Comparison of ENCODE assay signal across 8 cellular contexts in the genomic region with DNA sequence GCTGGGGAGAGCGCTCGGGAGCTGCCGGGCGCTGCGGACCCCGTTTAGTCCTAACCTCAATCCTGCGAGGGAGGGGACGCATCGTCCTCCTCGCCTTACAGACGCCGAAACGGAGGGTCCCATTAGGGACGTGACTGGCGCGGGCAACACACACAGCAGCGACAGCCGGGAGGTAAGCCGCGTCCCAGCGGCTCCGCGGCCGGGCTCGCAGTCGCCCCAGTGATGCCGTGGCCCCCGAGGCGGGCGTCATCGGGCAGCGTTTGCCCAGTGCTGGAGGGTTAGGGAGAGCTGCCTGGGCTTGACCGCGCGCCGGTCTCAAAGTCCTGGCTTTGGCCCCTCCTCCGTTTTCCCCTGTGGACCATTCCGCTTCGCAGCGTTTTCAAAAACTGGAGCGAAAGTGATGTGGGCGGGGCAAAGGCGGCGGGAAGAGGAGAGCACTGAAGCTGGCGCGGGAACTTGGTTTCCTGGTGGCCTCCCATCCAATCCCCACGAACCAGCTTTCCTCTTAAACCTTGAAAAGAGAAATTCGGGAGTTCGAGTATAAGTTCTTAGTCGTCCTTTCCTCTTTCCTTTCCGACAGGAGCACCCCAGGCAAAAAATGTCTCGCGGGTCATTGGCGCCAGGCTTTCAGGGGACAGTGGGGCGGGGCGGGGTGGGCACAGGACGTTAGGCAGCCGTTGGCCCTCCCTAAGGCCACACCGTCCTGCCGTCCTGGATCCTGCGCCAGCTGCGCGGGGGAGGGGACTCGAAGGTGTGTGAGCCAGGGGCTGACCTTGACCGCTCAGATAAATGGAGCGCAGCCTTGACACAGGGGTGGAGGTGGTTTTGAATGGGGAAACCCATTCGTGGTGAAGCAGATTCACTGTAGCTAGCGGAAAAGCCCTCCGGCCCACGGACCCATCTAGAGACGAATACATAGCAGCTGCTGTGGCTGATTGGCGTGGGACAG. TPM values are rescaled to one million over a fixed set of nuclear protein-coding genes. Genes with fewer than 3 reads are reported as not detected.
A peak's percentile ranks its signal among the peaks of the same experiment; 100 is the strongest.
DNase-seq lines count a peak whose midpoint lies in the region; ATAC-seq and TF ChIP-seq lines count a peak whose summit lies in the region.

No MANE protein-coding gene starts in this region.

- peaks cover 0 to 8% (median 0%) of the 10 kb centered on the region in 3 donors for H3K36me3 Mint-ChIP-seq in CD8-positive, alpha-beta memory T cell
- peaks cover 48% of the 10 kb centered on the region for H3K36me3 Mint-ChIP-seq in activated CD4-positive, alpha-beta T cell treated with anti-CD3 and anti-CD28 coated beads, Interleukin-2, amount 10 ng/mL, durations not matched to agents 7 days and 5 days (ENCODE audit: low read depth)

- ATAC-seq in GM19395 (IDR thresholded peaks at IDR 0.05; ENCODE audit: unreplicated experiment) (peak; percentile 73), HG03469 (IDR thresholded peaks at IDR 0.05; ENCODE audit: unreplicated experiment) (peak; percentile 33), lung (ENCODE audit: insufficient read depth, low FRiP score) (peak; percentile 93)

- peaks cover 30 to 48% of the 10 kb centered on the region in 2 donors for H3K27me3 Mint-ChIP-seq in CD8-positive, alpha-beta memory T cell
- H3K27me3 Mint-ChIP-seq in activated CD4-positive, alpha-beta T cell treated with anti-CD3 and anti-CD28 coated beads, Interleukin-2, amount 10 ng/mL, durations not matched to agents 7 days and 5 days = no peaks in the 10 kb centered on the region

- H3K4me3 ChIP-seq in CD8-positive, alpha-beta memory T cell (ENCODE audit: low read length) = peak overlapping the region; percentile 68
- H3K4me3 ChIP-seq in effector memory CD4-positive, alpha-beta T cell (ENCODE audit: insufficient read depth, low read depth, low read length, poor library complexity, severe bottlenecking) = peak overlapping the region; percentile 82
- peak overlapping the region; percentile 63 for H3K4me3 ChIP-seq in lung

- WGBS in lung, 2 donors = 1 to 2% methylated on average over 62 to 72 of the region's 72 CpGs

- peaks cover 4% of the 10 kb centered on the region for H3K4me1 ChIP-seq in CD8-positive, alpha-beta memory T cell (ENCODE audit: insufficient read depth, low read length)
- peaks cover 10% of the 10 kb centered on the region for H3K4me1 ChIP-seq in effector memory CD4-positive, alpha-beta T cell (ENCODE audit: control insufficient read depth, insufficient read depth, low read length, poor library complexity, severe bottlenecking)
- peaks cover 0 to 3% of the 10 kb centered on the region in 2 donors for H3K4me1 ChIP-seq in lung (ENCODE audit: control insufficient read depth in 2 of 2, insufficient read depth in 2 of 2, low read length in 2 of 2)

- CTCF ChIA-PET in CD8-positive, alpha-beta memory T cell (lab: Charles Lee) = interaction anchor here (1.0 kb wide), 1 partner anchor 42 kb away, joined by 3 read pairs; no protein-coding TSS in a partner anchor
- CTCF ChIA-PET in activated CD4-positive, alpha-beta T cell treated with anti-CD3 and anti-CD28 coated beads, Interleukin-2, amount 10 ng/mL, durations not matched to agents 7 days and 5 days (lab: Charles Lee) = interaction anchor here (0.7 to 2.6 kb wide), 15 partner anchors 8 to 183 kb away, joined by 3 to 10 read pairs (median 4); a partner anchor contains a TSS

- peak overlapping the region; percentile 71 for H3K27ac ChIP-seq in CD8-positive, alpha-beta memory T cell (ENCODE audit: low read depth, low read length)
- no peak overlapping the region for H3K27ac ChIP-seq in effector memory CD4-positive, alpha-beta T cell (ENCODE audit: insufficient read depth, low read length, poor library complexity, severe bottlenecking)
- no peak overlapping the region for H3K27ac ChIP-seq in lung (ENCODE audit: low read depth in 1 of 2, low read length in 1 of 2)

- peaks cover 6% of the 10 kb centered on the region for H3K27me3 ChIP-seq in CD8-positive, alpha-beta memory T cell (ENCODE audit: insufficient read depth, low read length, poor library complexity, severe bottlenecking)
- no peaks in the 10 kb centered on the region for H3K27me3 ChIP-seq in effector memory CD4-positive, alpha-beta T cell (replicated peaks; ENCODE audit: control insufficient read depth, insufficient read depth, low read length, poor library complexity, severe bottlenecking)
- no peaks in the 10 kb centered on the region for H3K27me3 ChIP-seq in lung (ENCODE audit: control insufficient read depth, insufficient read depth)

- no peaks in the 10 kb centered on the region for H3K36me3 ChIP-seq in CD8-positive, alpha-beta memory T cell (ENCODE audit: insufficient read depth, low read length)
- no peaks in the 10 kb centered on the region for H3K36me3 ChIP-seq in effector memory CD4-positive, alpha-beta T cell (ENCODE audit: control insufficient read depth, insufficient read depth, low read length)
- H3K36me3 ChIP-seq in lung (ENCODE audit: control insufficient read depth in 2 of 2, insufficient read depth in 2 of 2, low read length in 2 of 2) = no peaks in the 10 kb centered on the region

- peak overlapping the region in 3 of 8 donors; percentile 40 to 79 (median 76) for H3K27ac Mint-ChIP-seq in CD8-positive, alpha-beta memory T cell
- H3K27ac Mint-ChIP-seq in activated CD4-positive, alpha-beta T cell treated with anti-CD3 and anti-CD28 coated beads, Interleukin-2, amount 10 ng/mL, durations not matched to agents 7 days and 5 days = peak overlapping the region; percentile 95

- H3K9me3 Mint-ChIP-seq in CD8-positive, alpha-beta memory T cell = peaks cover 0 to 8% (median 6%) of the 10 kb centered on the region in 5 donors
- H3K9me3 Mint-ChIP-seq in activated CD4-positive, alpha-beta T cell treated with anti-CD3 and anti-CD28 coated beads, Interleukin-2, amount 10 ng/mL, durations not matched to agents 7 days and 5 days = peaks cover 9% of the 10 kb centered on the region

- H3K9me3 ChIP-seq in CD8-positive, alpha-beta memory T cell (ENCODE audit: low read length) = no peaks in the 10 kb centered on the region
- H3K9me3 ChIP-seq in effector memory CD4-positive, alpha-beta T cell (ENCODE audit: control insufficient read depth, low read length) = no peaks in the 10 kb centered on the region
- H3K9me3 ChIP-seq in lung (ENCODE audit: control insufficient read depth in 2 of 2, insufficient read depth in 1 of 2, low read length in 1 of 2) = peaks cover 0 to 2% of the 10 kb centered on the region in 2 donors

- POLR2A ChIA-PET in CD8-positive, alpha-beta memory T cell (lab: Charles Lee) = interaction anchor here (1.2 kb wide), 1 partner anchor 12 kb away, joined by 3 read pairs; no protein-coding TSS in a partner anchor
- POLR2A ChIA-PET in activated CD4-positive, alpha-beta T cell treated with anti-CD3 and anti-CD28 coated beads, Interleukin-2, amount 10 ng/mL, durations not matched to agents 7 days and 5 days (lab: Charles Lee) = interaction anchor here (0.8 kb wide), 1 partner anchor 24 kb away, joined by 3 read pairs; no protein-coding TSS in a partner anchor

- no peak for TF ChIP-seq CTCF in lung (IDR thresholded peaks at IDR 0.05; ENCODE audit: control extremely low read depth, extremely low read depth)

- peak; percentile 19 to 58 (median 28) for DNase-seq in CD8-positive, alpha-beta memory T cell
- DNase-seq in NCI-H510A treated with DMSO at 0.1 percent for 48 hours (lab: John Stamatoyannopoulos, UW) (peak; percentile 95), lung (ENCODE audit: low spot score) (peak; percentile 82)
- peak; percentile 85 for DNase-seq in activated CD4-positive, alpha-beta T cell treated with anti-CD3 and anti-CD28 coated beads, Interleukin-2, amount 10 ng/mL, durations not matched to agents 7 days and 5 days
- DNase-seq in effector memory CD4-positive, alpha-beta T cell = peak in 2 of 3 donors; percentile 16 to 25
- DNase-seq in stimulated activated CD4-positive, alpha-beta T cell treated with anti-CD3 and anti-CD28 coated beads, TNF-alpha, amount 100 ng/mL, for 48 hours (ENCODE audit: low read depth in 3 of 3) = peak; percentile 46 to 68 (median 51)

- H3K4me3 Mint-ChIP-seq in CD8-positive, alpha-beta memory T cell = peak overlapping the region; percentile 86 to 95 (median 89)
- H3K4me3 Mint-ChIP-seq in activated CD4-positive, alpha-beta T cell treated with anti-CD3 and anti-CD28 coated beads, Interleukin-2, amount 10 ng/mL, durations not matched to agents 7 days and 5 days = peak overlapping the region; percentile 97

- H3K4me1 Mint-ChIP-seq in CD8-positive, alpha-beta memory T cell = peaks cover 11 to 19% (median 12%) of the 10 kb centered on the region in 3 donors
- H3K4me1 Mint-ChIP-seq in activated CD4-positive, alpha-beta T cell treated with anti-CD3 and anti-CD28 coated beads, Interleukin-2, amount 10 ng/mL, durations not matched to agents 7 days and 5 days = peaks cover 53% of the 10 kb centered on the region

RNA-seq across cellular contexts. Expression of a gene that starts 0.8 kb away (rescaled TPM):
- total RNA-seq in CD8-positive, alpha-beta memory T cell = 100 to 1,000 TPM; 297 to 307 TPM
- 2.6 TPM for polyA plus RNA-seq in CD8-positive, alpha-beta memory T cell
- 100 to 1,000 TPM; 421 to 478 TPM for total RNA-seq in activated CD4-positive, alpha-beta T cell treated with anti-CD3 and anti-CD28 coated beads, Interleukin-2, amount 10 ng/mL, durations not matched to agents 7 days and 5 days
- total RNA-seq in lung = 10 to 100 TPM in 1 of 2 donors, 1 to 10 TPM in 1; 7.6 to 23.4 TPM
- 1 to 10 TPM; 5.8 to 8.9 TPM for polyA plus RNA-seq in lung

RNA-seq across cellular contexts. Expression of a gene that starts 54.2 kb away (rescaled TPM):
- 10 to 100 TPM; 45.9 to 50.8 TPM for total RNA-seq in CD8-positive, alpha-beta memory T cell
- 13.2 TPM for polyA plus RNA-seq in CD8-positive, alpha-beta memory T cell
- total RNA-seq in activated CD4-positive, alpha-beta T cell treated with anti-CD3 and anti-CD28 coated beads, Interleukin-2, amount 10 ng/mL, durations not matched to agents 7 days and 5 days = 10 to 100 TPM; 67.2 to 70.3 TPM
- total RNA-seq in lung = 100 to 1,000 TPM; 109 to 122 TPM
- 10 to 100 TPM; 26.9 to 92.5 TPM for polyA plus RNA-seq in lung

Comparison
In these comparisons a context has a peak if more than half of its experiments do, and no peak if none do; other contexts are left out.
1. DNase-seq: peak in every context shown above with its lines; median percentile 95 in NCI-H510A treated with DMSO at 0.1 percent for 48 hours; 85 in activated CD4-positive, alpha-beta T cell treated with anti-CD3 and anti-CD28 coated beads, Interleukin-2, amount 10 ng/mL, durations not matched to agents 7 days and 5 days; 82 in lung; 51 in stimulated activated CD4-positive, alpha-beta T cell treated with anti-CD3 and anti-CD28 coated beads, TNF-alpha, amount 100 ng/mL, for 48 hours; 28 in CD8-positive, alpha-beta memory T cell; 20 in effector memory CD4-positive, alpha-beta T cell.
2. ATAC-seq: peak in every context shown above with its lines; median percentile 93 in lung; 73 in GM19395; 33 in HG03469.
3. RNA of a gene that starts 0.8 kb away (total RNA-seq): 421 to 478 TPM in activated CD4-positive, alpha-beta T cell treated with anti-CD3 and anti-CD28 coated beads, Interleukin-2, amount 10 ng/mL, durations not matched to agents 7 days and 5 days and 297 to 307 TPM in CD8-positive, alpha-beta memory T cell; 7.6 to 23.4 TPM in lung; every median in the first group is over 10 times any median in the second.
4. Peak in every context shown above with its lines, with median percentiles within 50 percentile points of each other: H3K4me3 ChIP-seq.